15 cellular contexts compared by ENCODE assay signal in the genomic region with DNA sequence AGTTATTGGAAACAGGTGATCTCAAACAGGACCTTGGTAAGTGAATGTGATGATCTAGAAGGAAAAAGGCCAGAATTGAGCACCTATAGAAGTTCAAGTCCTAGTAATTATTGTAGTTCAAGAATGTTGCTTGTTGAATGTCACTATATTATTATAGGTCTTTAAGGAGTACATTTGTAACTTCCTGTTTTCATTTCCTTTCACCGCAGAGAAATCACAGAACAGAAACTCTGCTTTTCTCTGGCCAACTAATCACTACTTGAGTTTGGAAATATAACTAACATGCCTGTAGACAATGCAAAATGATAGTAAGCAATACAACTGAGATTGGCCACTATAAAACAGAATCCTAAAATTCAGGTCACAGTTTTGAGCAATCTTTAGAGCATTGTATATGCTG.
DNase-seq lines count a peak whose midpoint lies in the region; ATAC-seq and TF ChIP-seq lines count a peak whose summit lies in the region.
"Had no signal": no experiment of that assay in that cellular context is flagged by ENCODE, and none has a peak within 500 bp of the region (broad histone marks: within the 10 kb centered on the region; RNA-seq: fewer than 3 reads in every experiment).

No MANE protein-coding gene starts in this region.

- H3K27me3 ChIP-seq in suprapubic skin = no peaks in the 10 kb centered on the region

- no peaks in the 10 kb centered on the region for H3K36me3 ChIP-seq in suprapubic skin

- no peak overlapping the region for H3K4me3 ChIP-seq in cardiac fibroblast (replicated peaks in 1 of 2; ENCODE audit: low read depth in 2 of 2, low read length in 2 of 2)
- H3K4me3 ChIP-seq in suprapubic skin = no peak overlapping the region

- no peak overlapping the region for H3K27ac ChIP-seq in suprapubic skin

- 77% methylated on average over 1 of the region's 1 CpG for WGBS in suprapubic skin

- ATAC-seq in GM18520 (IDR thresholded peaks at IDR 0.05; ENCODE audit: unreplicated experiment) (peak; percentile 73), GM21619 (IDR thresholded peaks at IDR 0.05; ENCODE audit: unreplicated experiment) (peak; percentile 91), HG03280 (IDR thresholded peaks at IDR 0.05; ENCODE audit: unreplicated experiment) (peak; percentile 78)
- ATAC-seq: HCT116; naive thymus-derived CD4-positive, alpha-beta T cell had no signal

- DNase-seq in cardiac fibroblast (ENCODE audit: low read depth in 2 of 2) (peak; percentile 41 to 43), H4 (ENCODE audit: low spot score) (no peak), suprapubic skin (ENCODE audit: low spot score in 2 of 2) (no peak), ACHN (no peak)
- DNase-seq in activated CD8-positive, alpha-beta memory T cell treated with anti-CD3 and anti-CD28 coated beads, Interleukin-2, amount 50 U/mL, for 4 hours = no peak
- DNase-seq: Caco-2; caudate nucleus; head of caudate nucleus; naive thymus-derived CD4-positive, alpha-beta T cell; NCI-H2029 treated with DMSO at 0.1 percent for 48 hours; stimulated activated CD4-positive, alpha-beta T cell treated with anti-CD3 and anti-CD28 coated beads, Interleukin-1b, Interleukin-23, amount 100 ng/mL, for 48 hours had no signal

- TF ChIP-seq CTCF in cardiac fibroblast (IDR thresholded peaks at IDR 0.05; ENCODE audit: low read depth, low read length) (no peak), suprapubic skin (IDR thresholded peaks at IDR 0.05) (no peak)

- no peak for TF ChIP-seq POLR2A in suprapubic skin (IDR thresholded peaks at IDR 0.05)

- H3K9me3 ChIP-seq in suprapubic skin = no peaks in the 10 kb centered on the region
- H3K9me3 ChIP-seq: Caco-2 had no signal

- in situ Hi-C loops in ACHN (cut with HindIII; ENCODE audit: low pct_ligation_motif_present, low pct_unique_long_range_greater_than_20kb, low sequenced_read_pairs) = no loop called here

- TF ChIP-seq EP300 in suprapubic skin (IDR thresholded peaks at IDR 0.05) = no peak

- no peaks in the 10 kb centered on the region for H3K4me1 ChIP-seq in suprapubic skin
- H3K4me1 ChIP-seq: Caco-2 had no signal

Comparison
In these comparisons a context has a peak if more than half of its experiments do, and no peak if none do; other contexts are left out.
1. DNase-seq: peak in cardiac fibroblast (2 of 2); none in H4 (single experiment), activated CD8-positive, alpha-beta memory T cell treated with anti-CD3 and anti-CD28 coated beads, Interleukin-2, amount 50 U/mL, for 4 hours (single experiment), suprapubic skin (0 of 2) and ACHN (single experiment).
2. Peak in every context shown above with its lines, with median percentiles within 50 percentile points of each other: ATAC-seq.